ENCODE assay signal across 1 cellular context in the genomic region with DNA sequence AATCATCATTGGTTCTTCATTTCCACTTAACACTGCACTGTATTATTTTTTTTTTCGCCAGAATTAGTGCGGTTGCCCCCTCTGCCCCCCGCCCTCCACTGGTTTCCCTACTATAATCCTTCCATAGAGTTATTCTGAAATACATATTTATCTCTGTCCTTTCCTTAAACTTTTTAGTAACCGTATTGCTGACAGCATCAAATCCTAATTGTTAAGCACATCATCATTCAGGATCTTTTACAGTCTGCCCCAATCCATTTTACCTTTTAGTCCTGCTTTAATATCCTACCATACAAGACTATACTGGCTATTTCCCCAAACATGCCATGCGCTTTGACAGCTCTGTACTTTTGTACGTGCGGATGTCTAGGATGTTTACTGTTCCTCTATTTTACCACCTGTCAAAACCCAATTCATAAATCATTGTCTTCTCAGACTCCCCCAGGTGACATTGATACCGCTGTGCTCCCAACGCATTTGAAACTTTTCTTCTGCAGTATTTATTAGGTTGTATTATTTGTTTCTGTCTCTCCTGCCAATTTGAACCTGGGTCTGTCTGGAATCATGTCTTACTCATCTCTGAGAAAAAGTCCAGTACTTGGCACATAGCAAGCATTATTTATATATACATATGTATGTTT.
TF ChIP-seq lines count a peak whose summit lies in the region.

No MANE protein-coding gene starts in this region.

TF ChIP-seq in HepG2, 621 proteins besides CTCF, POLR2A, EP300 and RAD21 (continued from another document):
- peak; percentile 5 to 47; a peak in 2 of 4 replicates for TF ChIP-seq MAFK (conservative IDR thresholded peaks at IDR 0.05 in 1 of 2, IDR thresholded peaks at IDR 0.05 in 1 of 2; ENCODE audit: low read length in 2 of 2)
- TF ChIP-seq TGIF2 (CRISPR knock-in tag; IDR thresholded peaks at IDR 0.05) = peak; percentile 63; the same call in 1 of the 2 replicates
- TF ChIP-seq KAT2B (IDR thresholded peaks at IDR 0.05; ENCODE audit: borderline replicate concordance, low read depth, low read length) = no peak
- TF ChIP-seq SIN3A (IDR thresholded peaks at IDR 0.05; ENCODE audit: borderline replicate concordance, low read depth, low read length) = 0 out of 2 replicates have a peak, but pooled peaks have one; percentile 16
- TF ChIP-seq ZNF816 (CRISPR knock-in tag; IDR thresholded peaks at IDR 0.05; ENCODE audit: borderline replicate concordance) = no peak
- no peak for TF ChIP-seq U2AF1 (optimal IDR thresholded peaks at IDR 0.05; ENCODE audit: low read depth, low read length)
- peak; percentile 25; the same call in 1 of the 2 replicates for TF ChIP-seq HDAC1 (CRISPR knock-in tag; IDR thresholded peaks at IDR 0.05)
- TF ChIP-seq ZMYM3 (CRISPR knock-in tag; IDR thresholded peaks at IDR 0.05) = no peak
- TF ChIP-seq, protein P1, sequence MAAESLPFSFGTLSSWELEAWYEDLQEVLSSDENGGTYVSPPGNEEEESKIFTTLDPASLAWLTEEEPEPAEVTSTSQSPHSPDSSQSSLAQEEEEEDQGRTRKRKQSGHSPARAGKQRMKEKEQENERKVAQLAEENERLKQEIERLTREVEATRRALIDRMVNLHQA (CRISPR knock-in tag; IDR thresholded peaks at IDR 0.05) = no peak
- TF ChIP-seq ZFP36 (IDR thresholded peaks at IDR 0.05; ENCODE audit: borderline replicate concordance, low read depth, low read length, partially characterized antibody) = no peak
